Comparison of ENCODE assay signal across 6 cellular contexts in genomic region chr1:153981735-153982134, GRCh38. TPM values are rescaled to one million over a fixed set of nuclear protein-coding genes. Genes with fewer than 3 reads are reported as not detected.
DNase-seq lines count a peak whose midpoint lies in the region; ATAC-seq, FAIRE-seq and TF ChIP-seq lines count a peak whose summit lies in the region.
"Not testable (repeated sequence)": the region's sequence is repeated elsewhere in the genome, so short reads cannot be mapped to it uniquely, and the experiment has no call there.

No MANE protein-coding gene starts in this region.

- not testable (repeated sequence) for H3K23ac ChIP-seq in IMR-90 (ENCODE audit: low read depth, low read length); mesenchymal stem cell (ENCODE audit: low read length in 2 of 2)

- not testable (repeated sequence) for H3K27me3 ChIP-seq in BLaER1 treated with 17β-estradiol and CSF1 and Interleukin-3, amounts not matched to agents 10 nM and 100 nM; IMR-90 (ENCODE audit: control insufficient read depth, insufficient read depth, low read length); GM12878 (replicated peaks in 1 of 2; ENCODE audit: control insufficient read depth in 2 of 2, insufficient read depth in 2 of 2, low read length in 1 of 2); mesenchymal stem cell (ENCODE audit: control insufficient read depth in 1 of 2, insufficient read depth in 1 of 2, low read length in 2 of 2); spleen (replicated peaks in 1 of 7)

- H3K4me1 ChIP-seq in BLaER1 treated with 17β-estradiol and CSF1 and Interleukin-3, amounts not matched to agents 10 nM and 100 nM: peaks cover 38 to 66% (median 58%) of the 10 kb centered on the region in 10 experiments
- H3K4me1 ChIP-seq in IMR-90 (ENCODE audit: control insufficient read depth, insufficient read depth, low read length); GM12878 (ENCODE audit: control insufficient read depth, insufficient read depth, low read length); mesenchymal stem cell (ENCODE audit: control insufficient read depth, insufficient read depth, low read depth, low read length): not testable (repeated sequence)
- H3K4me1 ChIP-seq in spleen: peaks cover 24 to 81% (median 60%) of the 10 kb centered on the region in 6 donors

- intact Hi-C loops in IMR-90 (cut with micrococcal nuclease) (loop anchor here (10.0 kb wide), 1 partner anchor 477 kb away; no protein-coding TSS in a partner anchor), spleen (cut with DNase I; ENCODE audit: low total_unique reads) (loop anchor here (5.0 kb wide), 1 partner anchor 184 kb away; no protein-coding TSS in a partner anchor)
- intact Hi-C loops in GM12878 (cut with micrococcal nuclease; ENCODE audit: unreplicated experiment): not testable (repeated sequence)

- not testable (repeated sequence) for H2AK9ac ChIP-seq in IMR-90 (replicated peaks; ENCODE audit: low read depth, low read length, poor library complexity)

- H4K5ac ChIP-seq in IMR-90 (ENCODE audit: low read depth, low read length): not testable (repeated sequence)

- not testable (repeated sequence) for H3K56ac ChIP-seq in IMR-90 (ENCODE audit: extremely low read depth, insufficient read depth, low read length)

- H3K79me2 ChIP-seq in GM12878 (ENCODE audit: control insufficient read depth, insufficient read depth, low read length): not testable (repeated sequence)

- peaks cover 14% of the 10 kb centered on the region for H3K9me1 ChIP-seq in IMR-90 (ENCODE audit: insufficient read depth, low read length)

- DNase-seq in IMR-90; GM12878 (ENCODE audit: low read depth, low spot score); endothelial cell (ENCODE audit: low spot score); mesenchymal stem cell; spleen: not testable (repeated sequence)

- not testable (repeated sequence) for FAIRE-seq in GM12878 (lab: Jason Lieb, UNC)

- not testable (repeated sequence) for ATAC-seq in IMR-90 (ENCODE audit: low read depth); GM12878

- not testable (repeated sequence) for H3K9me3 ChIP-seq in BLaER1 treated with 17β-estradiol and CSF1 and Interleukin-3, amounts not matched to agents 10 nM and 100 nM (replicated peaks in 1 of 11); IMR-90 (ENCODE audit: control insufficient read depth, insufficient read depth, low read length); GM12878 (replicated peaks; ENCODE audit: control insufficient read depth, insufficient read depth, low read length); mesenchymal stem cell (ENCODE audit: control insufficient read depth, low read length); spleen

- not testable (repeated sequence) for H2BK5ac ChIP-seq in IMR-90 (ENCODE audit: low read depth, low read length, poor library complexity, severe bottlenecking); mesenchymal stem cell (ENCODE audit: low read depth, low read length, poor library complexity, severe bottlenecking)

- RAD21 ChIA-PET in GM12878 (lab: Charles Lee; ENCODE audit: unreplicated experiment): not testable (repeated sequence)

- H3K36me3 ChIP-seq in BLaER1 treated with 17β-estradiol and CSF1 and Interleukin-3, amounts not matched to agents 10 nM and 100 nM: peaks cover 0 to 49% (median 39%) of the 10 kb centered on the region in 11 experiments; a peak in 18 of 22 replicates
- H3K36me3 ChIP-seq in IMR-90 (ENCODE audit: control insufficient read depth, insufficient read depth, low read length) (peaks cover 21% of the 10 kb centered on the region), mesenchymal stem cell (ENCODE audit: control insufficient read depth in 1 of 2, insufficient read depth in 2 of 2, low read depth in 1 of 2, low read length in 2 of 2) (peaks cover 30 to 57% of the 10 kb centered on the region in 2 experiments), spleen (peaks cover 0 to 30% (median 0%) of the 10 kb centered on the region in 6 donors)
- H3K36me3 ChIP-seq in GM12878 (ENCODE audit: control insufficient read depth in 2 of 2, insufficient read depth in 2 of 2, low read length in 1 of 2): not testable (repeated sequence)

- not testable (repeated sequence) for H4K20me1 ChIP-seq in BLaER1 treated with 17β-estradiol and CSF1 and Interleukin-3, amounts not matched to agents 10 nM and 100 nM; IMR-90 (ENCODE audit: insufficient read depth, low read length); GM12878 (ENCODE audit: control insufficient read depth, insufficient read depth)

- H2BK15ac ChIP-seq in IMR-90 (ENCODE audit: low read depth, low read length); mesenchymal stem cell (ENCODE audit: low read depth, poor library complexity, severe bottlenecking): not testable (repeated sequence)

- peaks cover 38% of the 10 kb centered on the region for H3K36me3 Mint-ChIP-seq in endothelial cell (ENCODE audit: low read depth, unreplicated experiment)

- TF ChIP-seq POLR2A in IMR-90 (IDR thresholded peaks at IDR 0.05; ENCODE audit: low read depth, low read length); GM12878 (IDR thresholded peaks at IDR 0.05; ENCODE audit: low read depth, low read length); spleen (IDR thresholded peaks at IDR 0.05): not testable (repeated sequence)

- not testable (repeated sequence) for H3K9me3 Mint-ChIP-seq in endothelial cell (ENCODE audit: unreplicated experiment)

- SMC1A ChIA-PET in GM12878 (lab: Charles Lee; ENCODE audit: uncharacterized antibody, unreplicated experiment): interaction anchor here (2.2 kb wide), 1 partner anchor 19 kb away, joined by 4 read pairs; the partner anchor contains the start of gene SLC39A1

- H3K79me1 ChIP-seq in IMR-90 (ENCODE audit: low read depth in 1 of 2, low read length in 2 of 2) (peaks cover 28 to 57% of the 10 kb centered on the region in 2 experiments), mesenchymal stem cell (replicated peaks; ENCODE audit: low read length, poor library complexity, severe bottlenecking) (peaks cover 15% of the 10 kb centered on the region)

- peak overlapping the region in 7 of 11 experiments; percentile 7 to 54 (median 38); a peak in 10 of 22 replicates for H3K4me2 ChIP-seq in BLaER1 treated with 17β-estradiol and CSF1 and Interleukin-3, amounts not matched to agents 10 nM and 100 nM
- not testable (repeated sequence) for H3K4me2 ChIP-seq in IMR-90 (ENCODE audit: low read depth, low read length); GM12878 (ENCODE audit: control insufficient read depth, insufficient read depth); mesenchymal stem cell (ENCODE audit: low read length, poor library complexity, severe bottlenecking)

- H3K4me3 ChIP-seq in BLaER1 treated with 17β-estradiol and CSF1 and Interleukin-3, amounts not matched to agents 10 nM and 100 nM; IMR-90 (ENCODE audit: insufficient read depth, low read depth, low read length); GM12878; mesenchymal stem cell (ENCODE audit: insufficient read depth in 1 of 2, low read depth in 1 of 2, low read length in 2 of 2); spleen: not testable (repeated sequence)

- H2BK120ac ChIP-seq in IMR-90 (ENCODE audit: low read depth, low read length); mesenchymal stem cell (ENCODE audit: low read depth, low read length): not testable (repeated sequence)

- H2BK20ac ChIP-seq in IMR-90 (ENCODE audit: low read depth, low read length): not testable (repeated sequence)

- H3K4ac ChIP-seq in IMR-90 (ENCODE audit: low read depth, low read length); mesenchymal stem cell (ENCODE audit: low read depth in 1 of 2, low read length in 2 of 2): not testable (repeated sequence)

- H3K27ac ChIP-seq in BLaER1 treated with 17β-estradiol and CSF1 and Interleukin-3, amounts not matched to agents 10 nM and 100 nM; IMR-90 (ENCODE audit: insufficient read depth, low read length); GM12878 (ENCODE audit: control insufficient read depth, insufficient read depth); mesenchymal stem cell (ENCODE audit: low read length, poor library complexity, severe bottlenecking): not testable (repeated sequence)
- peak overlapping the region in 7 of 8 donors; percentile 51 to 71 (median 65) for H3K27ac ChIP-seq in spleen

- H3K4me3 Mint-ChIP-seq in endothelial cell (ENCODE audit: unreplicated experiment): peak overlapping the region; percentile 85

- not testable (repeated sequence) for H4K8ac ChIP-seq in IMR-90 (ENCODE audit: low read depth in 2 of 2, low read length in 2 of 2); mesenchymal stem cell (ENCODE audit: low read length)

- not testable (repeated sequence) for TF ChIP-seq EP300 in GM12878 (IDR thresholded peaks at IDR 0.05; ENCODE audit: borderline replicate concordance in 1 of 2, control insufficient read depth in 1 of 2, low read depth in 2 of 2, low read length in 2 of 2)

- TF ChIP-seq CTCF in IMR-90 (conservative IDR thresholded peaks at IDR 0.05; ENCODE audit: low read depth, low read length); GM12878 (IDR thresholded peaks at IDR 0.05 in 2 of 3, conservative IDR thresholded peaks at IDR 0.05 in 1 of 3; ENCODE audit: control insufficient read depth in 2 of 3, extremely low read depth in 1 of 3, insufficient read depth in 1 of 3, low read depth in 3 of 3, low read length in 3 of 3); endothelial cell (IDR thresholded peaks at IDR 0.05; ENCODE audit: unreplicated experiment); spleen (IDR thresholded peaks at IDR 0.05 in 8 of 11, conservative IDR thresholded peaks at IDR 0.05 in 3 of 11): not testable (repeated sequence)

- H2BK12ac ChIP-seq in mesenchymal stem cell (ENCODE audit: low read length in 2 of 2): not testable (repeated sequence)

- dilution Hi-C loops in IMR-90 (cut with HindIII; ENCODE audit: low sequenced_read_pairs, unreplicated experiment): not testable (repeated sequence)

- not testable (repeated sequence) for H3K14ac ChIP-seq in IMR-90 (replicated peaks; ENCODE audit: low read depth, low read length); mesenchymal stem cell (ENCODE audit: low read length in 2 of 2)

- TSS peak; percentile 91 for BruUV-seq in IMR-90 (replicated peaks; lab: Mats Ljungman, UMichigan)
- TSS peak; percentile 17 for BruUV-seq in GM12878 (replicated peaks; lab: Mats Ljungman, UMichigan)

- in situ Hi-C loops in IMR-90 (cut with MboI; ENCODE audit: low sequenced_read_pairs): not testable (repeated sequence)
- in situ Hi-C loops in GM12878 (cut with MboI): loop anchor here (10.0 kb wide), 1 partner anchor 187 kb away; no protein-coding TSS in a partner anchor

- peak overlapping the region in 1 of 11 experiments; percentile 45; a peak in 1 of 22 replicates for H3K9ac ChIP-seq in BLaER1 treated with 17β-estradiol and CSF1 and Interleukin-3, amounts not matched to agents 10 nM and 100 nM
- not testable (repeated sequence) for H3K9ac ChIP-seq in IMR-90 (ENCODE audit: low read depth, low read length); GM12878 (ENCODE audit: control insufficient read depth, insufficient read depth, low read length)
- H3K9ac ChIP-seq in mesenchymal stem cell (ENCODE audit: low read length): peak overlapping the region; percentile 37

- WGBS in IMR-90 (ENCODE audit: extremely low coverage in 2 of 2, insufficient read length in 1 of 2), 2 experiments: no CpG with 5 or more reads among the region's 2 CpGs
- WGBS in GM12878 (ENCODE audit: insufficient coverage, insufficient replicate concordance, low lambda C conversion rate, missing lambda C conversion rate): 96% methylated on average over 2 of the region's 2 CpGs
- WGBS in mesenchymal stem cell: 81% methylated on average over 2 of the region's 2 CpGs
- WGBS in spleen, 5 donors: 81 to 91% (median 83%) methylated on average over 2 of the region's 2 CpGs

- not testable (repeated sequence) for H3K18ac ChIP-seq in IMR-90 (ENCODE audit: low read depth, low read length); mesenchymal stem cell (ENCODE audit: low read depth in 1 of 2, low read length in 2 of 2)

- not testable (repeated sequence) for TF ChIP-seq RAD21 in IMR-90 (IDR thresholded peaks at IDR 0.05; ENCODE audit: low read length); GM12878 (IDR thresholded peaks at IDR 0.05; ENCODE audit: insufficient read depth, low read depth, low read length)

- H3K27me3 Mint-ChIP-seq in endothelial cell (ENCODE audit: unreplicated experiment): not testable (repeated sequence)

- not testable (repeated sequence) for H2AFZ ChIP-seq in IMR-90 (replicated peaks; ENCODE audit: low read length, poor library complexity); GM12878 (ENCODE audit: control insufficient read depth, low read depth, low read length); mesenchymal stem cell (ENCODE audit: low read depth, low read length)

- POLR2A ChIA-PET in IMR-90 (lab: Charles Lee; ENCODE audit: unreplicated experiment); GM12878 (lab: Charles Lee): not testable (repeated sequence)

- H3K27ac Mint-ChIP-seq in endothelial cell (ENCODE audit: unreplicated experiment): peak overlapping the region; percentile 94

- CTCF ChIA-PET in IMR-90 (lab: Yijun Ruan, JAX): not testable (repeated sequence)
- CTCF ChIA-PET in GM12878 (lab: Yijun Ruan, JAX): interaction anchor here (2.0 kb wide), 1 partner anchor 161 kb away, joined by 7 read pairs; no protein-coding TSS in a partner anchor

- not testable (repeated sequence) for H4K91ac ChIP-seq in IMR-90 (ENCODE audit: insufficient read depth, low read depth, low read length); mesenchymal stem cell (ENCODE audit: low read length)

- H3K4me1 Mint-ChIP-seq in endothelial cell (ENCODE audit: unreplicated experiment): peaks cover 48% of the 10 kb centered on the region

- H2AK5ac ChIP-seq in IMR-90 (ENCODE audit: low read depth, low read length); mesenchymal stem cell (ENCODE audit: low read length, severe bottlenecking): not testable (repeated sequence)

RNA-seq across cellular contexts. Expression of gene JTB, which starts 4.3 kb away (rescaled TPM):
- total RNA-seq in IMR-90 (2012; rRNA removed) (114 and 123 TPM in 2 replicates), GM12878 (2014; rRNA removed) (265 and 276 TPM in 2 replicates), GM12878 (2014; rRNA removed; fragmentation: Illumina TruSeq; extraction: Trizol) (95.3 and 103 TPM in 2 replicates), GM12878 (2021) (173 and 174 TPM in 2 replicates), endothelial cell (ENCODE audit: unreplicated experiment) (58.7 TPM), spleen (100 to 1,000 TPM in 5 of 7 donors, 10 to 100 TPM in 2; 97.9 to 222 (median 102) TPM)
- polyA plus RNA-seq in IMR-90 (2012; rRNA removed) (138 and 153 TPM in 2 replicates), GM12878 (2011; rRNA removed) (136 and 144 TPM in 2 replicates), GM12878 (2014; fragmentation: Illumina TruSeq; extraction: Trizol) (57.8 and 85.9 TPM in 2 replicates), GM12878 (2014; fragmentation: Nextera tagmentation; extraction: Ambion mirVana) (10 to 100 TPM; 25.0 to 67.7 TPM), GM12878 (2014; rRNA removed) (247 and 255 TPM in 2 replicates), GM12878 (2016; fragmentation: Nextera tagmentation; extraction: Ambion mirVana) (100 to 1,000 TPM; 292 to 298 TPM), spleen (100 to 1,000 TPM; 184 to 243 (median 204) TPM)
- 184 and 196 TPM in 2 replicates for polyA plus RNA-seq in IMR-90 (2012; cell fraction: cytosol; rRNA removed)
- polyA plus RNA-seq in IMR-90 (2012; cell fraction: nucleus; rRNA removed; ENCODE audit: low replicate concordance): 101 and 135 TPM in 2 replicates
- 41.3 and 42.6 TPM in 2 replicates for total RNA-seq in GM12878 (2013; cell fraction: nucleolus; rRNA removed)
- 116 TPM for polyA plus RNA-seq in GM12878 (2011; ENCODE audit: low read depth)
- 203 and 204 TPM in 2 replicates for polyA plus RNA-seq in GM12878 (2011; cell fraction: cytosol; rRNA removed)
- 103 and 123 TPM in 2 replicates for polyA plus RNA-seq in GM12878 (2011; cell fraction: nucleus; rRNA removed)
- polyA plus RNA-seq in GM12878 (2012): 151 and 159 TPM in 2 replicates
- 34.9 and 51.0 TPM in 2 replicates for polyA minus RNA-seq in GM12878 (2011; rRNA and poly(A)+ RNA removed)
- 30.6 and 37.3 TPM in 2 replicates for polyA minus RNA-seq in GM12878 (2011; cell fraction: cytosol; rRNA and poly(A)+ RNA removed)
- 20.2 and 24.3 TPM in 2 replicates for polyA minus RNA-seq in GM12878 (2011; cell fraction: nucleus; rRNA and poly(A)+ RNA removed)
- 145 TPM for polyA plus RNA-seq in mesenchymal stem cell (2013, experiment 1 of 2)
- 154 TPM for polyA plus RNA-seq in mesenchymal stem cell (2013, experiment 2 of 2)

RNA-seq across cellular contexts. Expression of gene RAB13, which starts 4.4 kb away (rescaled TPM):
- total RNA-seq in IMR-90 (2012; rRNA removed) (42.3 and 56.7 TPM in 2 replicates), GM12878 (2014; rRNA removed) (4.6 and 5.9 TPM in 2 replicates), GM12878 (2014; rRNA removed; fragmentation: Illumina TruSeq; extraction: Trizol) (11.0 and 12.4 TPM in 2 replicates), GM12878 (2021) (20.4 and 22.2 TPM in 2 replicates), endothelial cell (ENCODE audit: unreplicated experiment) (419 TPM), spleen (100 to 1,000 TPM in 1 of 7 donors, 10 to 100 TPM in 6; 31.8 to 115 (median 49.4) TPM)
- polyA plus RNA-seq in IMR-90 (2012; rRNA removed) (207 and 249 TPM in 2 replicates), GM12878 (2011; rRNA removed) (0.75 and 0.86 TPM in 2 replicates), GM12878 (2014; fragmentation: Illumina TruSeq; extraction: Trizol) (30.7 and 34.1 TPM in 2 replicates), GM12878 (2014; fragmentation: Nextera tagmentation; extraction: Ambion mirVana) (10 to 100 TPM in 1 of 2 experiments, 1 to 10 TPM in 1; 7.9 to 17.2 TPM), GM12878 (2014; rRNA removed) (12.7 and 15.5 TPM in 2 replicates), GM12878 (2016; fragmentation: Nextera tagmentation; extraction: Ambion mirVana) (10 to 100 TPM; 16.3 to 19.2 TPM), spleen (100 to 1,000 TPM in 1 of 3 donors, 10 to 100 TPM in 2; 94.9 to 111 (median 98.1) TPM)
- polyA plus RNA-seq in IMR-90 (2012; cell fraction: cytosol; rRNA removed): 86.7 and 89.1 TPM in 2 replicates
- 28.4 and 88.9 TPM in 2 replicates for polyA plus RNA-seq in IMR-90 (2012; cell fraction: nucleus; rRNA removed; ENCODE audit: low replicate concordance)
- 3.7 and 3.8 TPM in 2 replicates for total RNA-seq in GM12878 (2013; cell fraction: nucleolus; rRNA removed)
- 21.7 TPM for polyA plus RNA-seq in GM12878 (2011; ENCODE audit: low read depth)
- polyA plus RNA-seq in GM12878 (2011; cell fraction: cytosol; rRNA removed): 0.32 and 0.57 TPM in 2 replicates
- 0.18 and 0.24 TPM in 2 replicates for polyA plus RNA-seq in GM12878 (2011; cell fraction: nucleus; rRNA removed)
- polyA plus RNA-seq in GM12878 (2012): 39.2 and 41.9 TPM in 2 replicates
- polyA minus RNA-seq in GM12878 (2011; rRNA and poly(A)+ RNA removed): 0.29 TPM in 1 of 2 replicates, not detected in the other
- polyA minus RNA-seq in GM12878 (2011; cell fraction: cytosol; rRNA and poly(A)+ RNA removed): 1.1 TPM in 1 of 2 replicates, not detected in the other
- polyA minus RNA-seq in GM12878 (2011; cell fraction: nucleus; rRNA and poly(A)+ RNA removed): 0.48 TPM in 1 of 2 replicates, not detected in the other
- polyA plus RNA-seq in mesenchymal stem cell (2013, experiment 1 of 2): 464 TPM
- polyA plus RNA-seq in mesenchymal stem cell (2013, experiment 2 of 2): 450 TPM

RNA-seq across cellular contexts. Expression of gene RPS27, which starts 8.8 kb away (rescaled TPM):
- total RNA-seq in IMR-90 (2012; rRNA removed) (320 and 1,119 TPM in 2 replicates), GM12878 (2014; rRNA removed) (5,288 and 5,830 TPM in 2 replicates), GM12878 (2014; rRNA removed; fragmentation: Illumina TruSeq; extraction: Trizol) (9,122 and 9,683 TPM in 2 replicates), GM12878 (2021) (2,708 and 2,801 TPM in 2 replicates), endothelial cell (ENCODE audit: unreplicated experiment) (2,665 TPM), spleen (1,000 to 10,000 TPM; 1,398 to 3,190 (median 2,190) TPM)
- polyA plus RNA-seq in IMR-90 (2012; rRNA removed) (5,567 and 6,236 TPM in 2 replicates), GM12878 (2011; rRNA removed) (8,626 and 8,787 TPM in 2 replicates), GM12878 (2014; fragmentation: Illumina TruSeq; extraction: Trizol) (13,800 and 18,255 TPM in 2 replicates), GM12878 (2014; fragmentation: Nextera tagmentation; extraction: Ambion mirVana) (over 10,000 TPM in 1 of 2 experiments, 1,000 to 10,000 TPM in 1; 9,903 to 14,234 TPM), GM12878 (2014; rRNA removed) (8,943 and 9,277 TPM in 2 replicates), GM12878 (2016; fragmentation: Nextera tagmentation; extraction: Ambion mirVana) (1,000 to 10,000 TPM; 3,244 to 3,511 TPM), spleen (over 10,000 TPM; 15,000 to 23,475 (median 23,384) TPM)
- polyA plus RNA-seq in IMR-90 (2012; cell fraction: cytosol; rRNA removed): 5,011 and 5,392 TPM in 2 replicates
- 402 and 1,626 TPM in 2 replicates for polyA plus RNA-seq in IMR-90 (2012; cell fraction: nucleus; rRNA removed; ENCODE audit: low replicate concordance)
- total RNA-seq in GM12878 (2013; cell fraction: nucleolus; rRNA removed): 225 and 307 TPM in 2 replicates
- polyA plus RNA-seq in GM12878 (2011; ENCODE audit: low read depth): 7,877 TPM
- polyA plus RNA-seq in GM12878 (2011; cell fraction: cytosol; rRNA removed): 5,415 and 5,719 TPM in 2 replicates
- 1,388 and 2,538 TPM in 2 replicates for polyA plus RNA-seq in GM12878 (2011; cell fraction: nucleus; rRNA removed)
- 15,754 and 16,740 TPM in 2 replicates for polyA plus RNA-seq in GM12878 (2012)
- polyA minus RNA-seq in GM12878 (2011; rRNA and poly(A)+ RNA removed): 620 and 1,060 TPM in 2 replicates
- polyA minus RNA-seq in GM12878 (2011; cell fraction: cytosol; rRNA and poly(A)+ RNA removed): 286 and 348 TPM in 2 replicates
- 366 and 428 TPM in 2 replicates for polyA minus RNA-seq in GM12878 (2011; cell fraction: nucleus; rRNA and poly(A)+ RNA removed)
- polyA plus RNA-seq in mesenchymal stem cell (2013, experiment 1 of 2): 14,565 TPM
- 13,784 TPM for polyA plus RNA-seq in mesenchymal stem cell (2013, experiment 2 of 2)

RNA-seq across cellular contexts. Expression of gene CREB3L4, which starts 14.0 kb away (rescaled TPM):
- total RNA-seq in IMR-90 (2012; rRNA removed) (4.4 and 6.5 TPM in 2 replicates), GM12878 (2014; rRNA removed) (14.0 and 15.6 TPM in 2 replicates), GM12878 (2014; rRNA removed; fragmentation: Illumina TruSeq; extraction: Trizol) (11.6 and 12.2 TPM in 2 replicates), GM12878 (2021) (10.9 and 11.3 TPM in 2 replicates), endothelial cell (ENCODE audit: unreplicated experiment) (13.2 TPM), spleen (10 to 100 TPM in 2 of 7 donors, 1 to 10 TPM in 5; 6.1 to 18.0 (median 9.1) TPM)
- polyA plus RNA-seq in IMR-90 (2012; rRNA removed) (8.3 and 9.8 TPM in 2 replicates), GM12878 (2011; rRNA removed) (9.7 and 11.9 TPM in 2 replicates), GM12878 (2014; fragmentation: Illumina TruSeq; extraction: Trizol) (10.0 and 12.5 TPM in 2 replicates), GM12878 (2014; fragmentation: Nextera tagmentation; extraction: Ambion mirVana) (10 to 100 TPM in 1 of 2 experiments, 1 to 10 TPM in 1; 9.7 to 12.9 TPM), GM12878 (2014; rRNA removed) (13.1 and 13.4 TPM in 2 replicates), GM12878 (2016; fragmentation: Nextera tagmentation; extraction: Ambion mirVana) (10 to 100 TPM; 11.2 to 11.9 TPM), spleen (10 to 100 TPM in 2 of 3 donors, 1 to 10 TPM in 1; 8.9 to 13.3 (median 11.7) TPM)
- 5.0 and 5.8 TPM in 2 replicates for polyA plus RNA-seq in IMR-90 (2012; cell fraction: cytosol; rRNA removed)
- 21.0 and 21.3 TPM in 2 replicates for polyA plus RNA-seq in IMR-90 (2012; cell fraction: nucleus; rRNA removed; ENCODE audit: low replicate concordance)
- total RNA-seq in GM12878 (2013; cell fraction: nucleolus; rRNA removed): 21.5 and 22.0 TPM in 2 replicates
- 7.8 TPM for polyA plus RNA-seq in GM12878 (2011; ENCODE audit: low read depth)
- polyA plus RNA-seq in GM12878 (2011; cell fraction: cytosol; rRNA removed): 13.6 and 16.7 TPM in 2 replicates
- 25.1 and 37.1 TPM in 2 replicates for polyA plus RNA-seq in GM12878 (2011; cell fraction: nucleus; rRNA removed)
- polyA plus RNA-seq in GM12878 (2012): 10.0 and 13.9 TPM in 2 replicates
- 14.5 and 23.8 TPM in 2 replicates for polyA minus RNA-seq in GM12878 (2011; rRNA and poly(A)+ RNA removed)
- polyA minus RNA-seq in GM12878 (2011; cell fraction: cytosol; rRNA and poly(A)+ RNA removed): 4.8 and 4.9 TPM in 2 replicates
- polyA minus RNA-seq in GM12878 (2011; cell fraction: nucleus; rRNA and poly(A)+ RNA removed): 9.6 and 14.0 TPM in 2 replicates
- 3.3 TPM for polyA plus RNA-seq in mesenchymal stem cell (2013, experiment 1 of 2)
- polyA plus RNA-seq in mesenchymal stem cell (2013, experiment 2 of 2): 2.9 TPM

RNA-seq across cellular contexts. Expression of gene SLC39A1, which starts 18.4 kb away (rescaled TPM):
- total RNA-seq in IMR-90 (2012; rRNA removed) (94.7 and 97.7 TPM in 2 replicates), GM12878 (2014; rRNA removed) (78.0 and 79.1 TPM in 2 replicates), GM12878 (2014; rRNA removed; fragmentation: Illumina TruSeq; extraction: Trizol) (48.7 and 51.2 TPM in 2 replicates), GM12878 (2021) (67.7 and 68.3 TPM in 2 replicates), endothelial cell (ENCODE audit: unreplicated experiment) (136 TPM), spleen (10 to 100 TPM; 66.7 to 88.4 (median 81.1) TPM)
- polyA plus RNA-seq in IMR-90 (2012; rRNA removed) (84.6 and 89.1 TPM in 2 replicates), GM12878 (2011; rRNA removed) (61.1 and 79.6 TPM in 2 replicates), GM12878 (2014; fragmentation: Illumina TruSeq; extraction: Trizol) (58.5 and 64.0 TPM in 2 replicates), GM12878 (2014; fragmentation: Nextera tagmentation; extraction: Ambion mirVana) (10 to 100 TPM in 1 of 2 experiments, 1 to 10 TPM in 1; 8.8 to 20.6 TPM), GM12878 (2014; rRNA removed) (77.0 and 77.2 TPM in 2 replicates), GM12878 (2016; fragmentation: Nextera tagmentation; extraction: Ambion mirVana) (10 to 100 TPM; 88.9 to 98.6 TPM), spleen (10 to 100 TPM; 23.6 to 41.3 (median 40.6) TPM)
- 74.5 and 89.4 TPM in 2 replicates for polyA plus RNA-seq in IMR-90 (2012; cell fraction: cytosol; rRNA removed)
- 31.1 and 43.6 TPM in 2 replicates for polyA plus RNA-seq in IMR-90 (2012; cell fraction: nucleus; rRNA removed; ENCODE audit: low replicate concordance)
- total RNA-seq in GM12878 (2013; cell fraction: nucleolus; rRNA removed): 77.9 and 89.0 TPM in 2 replicates
- polyA plus RNA-seq in GM12878 (2011; ENCODE audit: low read depth): 33.2 TPM
- polyA plus RNA-seq in GM12878 (2011; cell fraction: cytosol; rRNA removed): 116 and 131 TPM in 2 replicates
- polyA plus RNA-seq in GM12878 (2011; cell fraction: nucleus; rRNA removed): 60.2 and 80.5 TPM in 2 replicates
- 55.5 and 66.2 TPM in 2 replicates for polyA plus RNA-seq in GM12878 (2012)
- polyA minus RNA-seq in GM12878 (2011; rRNA and poly(A)+ RNA removed): 63.3 and 106 TPM in 2 replicates
- 31.5 and 35.2 TPM in 2 replicates for polyA minus RNA-seq in GM12878 (2011; cell fraction: cytosol; rRNA and poly(A)+ RNA removed)
- 30.1 and 33.3 TPM in 2 replicates for polyA minus RNA-seq in GM12878 (2011; cell fraction: nucleus; rRNA and poly(A)+ RNA removed)
- polyA plus RNA-seq in mesenchymal stem cell (2013, experiment 1 of 2): 106 TPM
- 105 TPM for polyA plus RNA-seq in mesenchymal stem cell (2013, experiment 2 of 2)
